Comparison of ENCODE assay signal across 1 cellular context in genomic region chr15:83063555-83063954, GRCh38.
TF ChIP-seq lines count a peak whose summit lies in the region.

No MANE protein-coding gene starts in this region.

TF ChIP-seq in IMR-90, 13 proteins besides CTCF, POLR2A, EP300 and RAD21:
- TF ChIP-seq MAZ (IDR thresholded peaks at IDR 0.05; ENCODE audit: borderline replicate concordance, low read depth, low read length) = no peak
- no peak for TF ChIP-seq SMC3 (IDR thresholded peaks at IDR 0.05; ENCODE audit: low read depth, low read length)
- no peak for TF ChIP-seq FOS (IDR thresholded peaks at IDR 0.05; ENCODE audit: low read depth, low read length)
- no peak for TF ChIP-seq BHLHE40 (IDR thresholded peaks at IDR 0.05; ENCODE audit: low read depth, low read length)
- TF ChIP-seq MAFK (IDR thresholded peaks at IDR 0.05; ENCODE audit: low read depth, low read length) = no peak
- TF ChIP-seq RFX5 (IDR thresholded peaks at IDR 0.05; ENCODE audit: low read depth, low read length) = no peak
- TF ChIP-seq MXI1 (IDR thresholded peaks at IDR 0.05; ENCODE audit: borderline replicate concordance, low read depth, low read length) = no peak
- TF ChIP-seq CEBPB (IDR thresholded peaks at IDR 0.05; ENCODE audit: low read depth, low read length) = no peak
- TF ChIP-seq, protein P1, sequence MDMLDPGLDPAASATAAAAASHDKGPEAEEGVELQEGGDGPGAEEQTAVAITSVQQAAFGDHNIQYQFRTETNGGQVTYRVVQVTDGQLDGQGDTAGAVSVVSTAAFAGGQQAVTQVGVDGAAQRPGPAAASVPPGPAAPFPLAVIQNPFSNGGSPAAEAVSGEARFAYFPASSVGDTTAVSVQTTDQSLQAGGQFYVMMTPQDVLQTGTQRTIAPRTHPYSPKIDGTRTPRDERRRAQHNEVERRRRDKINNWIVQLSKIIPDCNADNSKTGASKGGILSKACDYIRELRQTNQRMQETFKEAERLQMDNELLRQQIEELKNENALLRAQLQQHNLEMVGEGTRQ (IDR thresholded peaks at IDR 0.05; ENCODE audit: low read depth, low read length) = no peak
- TF ChIP-seq ELK1 (IDR thresholded peaks at IDR 0.05; ENCODE audit: borderline replicate concordance, low read depth, low read length) = no peak
- TF ChIP-seq CHD1 (IDR thresholded peaks at IDR 0.05; ENCODE audit: low read depth, low read length) = no peak
- no peak for TF ChIP-seq NFE2L2 (IDR thresholded peaks at IDR 0.05; ENCODE audit: low read depth, low read length)
- no peak for TF ChIP-seq RCOR1 (IDR thresholded peaks at IDR 0.05; ENCODE audit: insufficient replicate concordance, low read length)
